Comparison of ENCODE assay signal across 1 cellular context in the genomic region with DNA sequence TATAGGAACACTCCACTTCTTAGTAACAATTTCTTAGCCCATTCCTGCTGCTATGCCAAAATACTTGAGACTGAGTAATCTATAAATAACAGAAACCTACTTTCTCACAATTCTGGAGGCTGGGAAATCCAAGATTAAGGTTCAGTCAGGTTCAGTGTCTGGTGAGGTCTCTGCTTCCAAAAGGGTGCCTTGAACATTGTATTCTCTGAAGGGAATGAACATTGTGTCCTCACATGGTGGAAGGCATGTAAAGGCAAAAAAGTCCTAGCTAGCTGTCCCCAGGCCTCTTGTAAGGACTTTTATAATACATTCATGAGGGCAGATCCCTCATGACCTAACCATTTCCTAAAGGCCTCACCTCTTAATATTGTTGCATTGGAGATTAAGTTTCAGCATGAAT.
TF ChIP-seq lines count a peak whose summit lies in the region.

No MANE protein-coding gene starts in this region.

TF ChIP-seq in IMR-90, 13 proteins besides CTCF, POLR2A, EP300 and RAD21:
- no peak for TF ChIP-seq NFE2L2 (IDR thresholded peaks at IDR 0.05; ENCODE audit: low read depth, low read length)
- TF ChIP-seq BHLHE40 (IDR thresholded peaks at IDR 0.05; ENCODE audit: low read depth, low read length), result no peak
- TF ChIP-seq CHD1 (IDR thresholded peaks at IDR 0.05; ENCODE audit: low read depth, low read length), result no peak
- no peak for TF ChIP-seq FOS (IDR thresholded peaks at IDR 0.05; ENCODE audit: low read depth, low read length)
- no peak for TF ChIP-seq RCOR1 (IDR thresholded peaks at IDR 0.05; ENCODE audit: insufficient replicate concordance, low read length)
- TF ChIP-seq ELK1 (IDR thresholded peaks at IDR 0.05; ENCODE audit: borderline replicate concordance, low read depth, low read length), result no peak
- TF ChIP-seq MAFK (IDR thresholded peaks at IDR 0.05; ENCODE audit: low read depth, low read length), result no peak
- TF ChIP-seq USF2 (IDR thresholded peaks at IDR 0.05; ENCODE audit: low read depth, low read length), result no peak
- TF ChIP-seq CEBPB (IDR thresholded peaks at IDR 0.05; ENCODE audit: low read depth, low read length), result no peak
- no peak for TF ChIP-seq MXI1 (IDR thresholded peaks at IDR 0.05; ENCODE audit: borderline replicate concordance, low read depth, low read length)
- no peak for TF ChIP-seq MAZ (IDR thresholded peaks at IDR 0.05; ENCODE audit: borderline replicate concordance, low read depth, low read length)
- TF ChIP-seq RFX5 (IDR thresholded peaks at IDR 0.05; ENCODE audit: low read depth, low read length), result no peak
- TF ChIP-seq SMC3 (IDR thresholded peaks at IDR 0.05; ENCODE audit: low read depth, low read length), result no peak
